In the genomic region with DNA sequence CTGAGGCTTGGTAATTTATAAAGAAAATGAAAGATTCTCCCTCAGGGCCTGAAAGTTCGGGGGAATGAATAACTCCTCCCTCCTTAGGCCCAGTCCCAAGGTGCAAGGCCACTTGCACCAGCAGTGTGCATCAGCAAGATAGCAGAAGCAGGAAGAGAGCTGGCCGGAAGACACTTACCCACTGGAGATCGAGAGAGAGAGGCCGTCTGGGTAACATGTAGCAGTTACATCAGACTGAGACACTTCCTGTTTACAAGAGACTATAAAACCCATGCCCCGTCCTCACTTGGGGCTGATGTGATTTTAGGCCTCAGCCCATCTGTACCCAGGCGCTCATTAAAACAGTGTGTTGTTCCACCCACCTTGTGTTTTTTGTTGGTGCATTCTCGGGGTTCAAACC, we compare ENCODE assay signal across 20 cellular contexts.
DNase-seq lines count a peak whose midpoint lies in the region; ATAC-seq and TF ChIP-seq lines count a peak whose summit lies in the region.
"Had no signal": no experiment of that assay in that cellular context is flagged by ENCODE, and none has a peak within 500 bp of the region (broad histone marks: within the 10 kb centered on the region; RNA-seq: fewer than 3 reads in every experiment).

No MANE protein-coding gene starts in this region.

- no peaks in the 10 kb centered on the region for H3K9me3 ChIP-seq in endodermal cell (ENCODE audit: control insufficient read depth, low read length)
- H3K9me3 ChIP-seq: upper lobe of left lung had no signal

- CTCF ChIA-PET in T-cell (lab: Charles Lee): no interaction called here

- no peaks in the 10 kb centered on the region for H3K27me3 ChIP-seq in endodermal cell (ENCODE audit: control insufficient read depth, insufficient read depth, low read length, poor library complexity, severe bottlenecking)
- H3K27me3 ChIP-seq: cardiac muscle cell, heart right ventricle, upper lobe of left lung had no signal

- no peaks in the 10 kb centered on the region for H3K4me1 ChIP-seq in endodermal cell (ENCODE audit: control insufficient read depth, insufficient read depth, low read length)
- H3K4me1 ChIP-seq: heart right ventricle, upper lobe of left lung had no signal

- H3K9me3 Mint-ChIP-seq in T-cell (no peaks in the 10 kb centered on the region), endodermal cell (peaks cover 5% of the 10 kb centered on the region)
- H3K9me3 Mint-ChIP-seq in effector memory CD8-positive, alpha-beta T cell: peaks cover 0 to 9% of the 10 kb centered on the region in 2 donors

- no peak overlapping the region for H3K4me3 Mint-ChIP-seq in T-cell
- H3K4me3 Mint-ChIP-seq in effector memory CD8-positive, alpha-beta T cell: no peak overlapping the region
- no peak overlapping the region for H3K4me3 Mint-ChIP-seq in endodermal cell

- H3K27ac Mint-ChIP-seq in T-cell (peak overlapping the region; percentile 58 to 87), endodermal cell (no peak overlapping the region)
- peak overlapping the region; percentile 29 to 66 for H3K27ac Mint-ChIP-seq in effector memory CD8-positive, alpha-beta T cell

- H3K9ac ChIP-seq in endodermal cell (ENCODE audit: extremely low read depth, low read length, poor library complexity, severe bottlenecking): no peak overlapping the region

- H3K27ac ChIP-seq in endodermal cell (ENCODE audit: low read depth, low read length): no peak overlapping the region
- H3K27ac ChIP-seq: 22Rv1, cardiac muscle cell, heart right ventricle, upper lobe of left lung had no signal

- H3K4me1 Mint-ChIP-seq in T-cell (peaks cover 6 to 10% (median 6%) of the 10 kb centered on the region in 3 donors), endodermal cell (no peaks in the 10 kb centered on the region)
- peaks cover 4 to 5% of the 10 kb centered on the region in 2 donors for H3K4me1 Mint-ChIP-seq in effector memory CD8-positive, alpha-beta T cell (ENCODE audit: low read depth in 2 of 2)

- H3K36me3 Mint-ChIP-seq in T-cell (no peaks in the 10 kb centered on the region), endodermal cell (ENCODE audit: low read depth) (no peaks in the 10 kb centered on the region)
- H3K36me3 Mint-ChIP-seq in effector memory CD8-positive, alpha-beta T cell (ENCODE audit: insufficient read depth): no peaks in the 10 kb centered on the region

- TF ChIP-seq CTCF in endodermal cell (conservative IDR thresholded peaks at IDR 0.05): no peak

- H3K27me3 Mint-ChIP-seq in T-cell: no peaks in the 10 kb centered on the region
- H3K27me3 Mint-ChIP-seq in effector memory CD8-positive, alpha-beta T cell: no peaks in the 10 kb centered on the region
- no peaks in the 10 kb centered on the region for H3K27me3 Mint-ChIP-seq in endodermal cell (ENCODE audit: insufficient read depth)
- H3K27me3 Mint-ChIP-seq: naive thymus-derived CD4-positive, alpha-beta T cell had no signal

- no peak overlapping the region for H3K4me3 ChIP-seq in endodermal cell (ENCODE audit: low read length)
- H3K4me3 ChIP-seq: cardiac muscle cell, heart right ventricle, upper lobe of left lung had no signal

- 83 to 100% methylated on average over 2 to 7 of the region's 7 CpGs for WGBS in endodermal cell (ENCODE audit: insufficient coverage in 1 of 2, insufficient read length in 1 of 2), 2 experiments

- POLR2A ChIA-PET in T-cell (lab: Charles Lee): no interaction called here

- no peaks in the 10 kb centered on the region for H3K36me3 ChIP-seq in endodermal cell (ENCODE audit: control insufficient read depth, insufficient read depth, low read length)
- H3K36me3 ChIP-seq: cardiac muscle cell, heart right ventricle, upper lobe of left lung had no signal

- DNase-seq in NOMO-1 treated with DMSO at 0.1 percent for 48 hours (lab: John Stamatoyannopoulos, UW; ENCODE audit: unreplicated experiment): peak; percentile 3
- no peak for DNase-seq in NOMO-1 treated with dmso at 0.1 percent for 144 hours (lab: John Stamatoyannopoulos, UW; ENCODE audit: unreplicated experiment)
- DNase-seq in GF-D8 (lab: John Stamatoyannopoulos, UW): peak; percentile 12
- no peak for DNase-seq in T-cell
- DNase-seq in effector memory CD8-positive, alpha-beta T cell: no peak
- DNase-seq in endodermal cell: no peak
- DNase-seq in germinal center (ENCODE audit: low spot score): no peak
- DNase-seq: activated CD4-positive, alpha-beta T cell treated with anti-CD3 and anti-CD28 coated beads, Interleukin-2, amount 50 U/mL, for 48 hours; activated naive CD4-positive, alpha-beta T cell treated with Interleukin-2 at 50 U/mL for 16 hours; anterior cingulate cortex; DMS53; heart right ventricle; NCI-H510A treated with DMSO at 0.1 percent for 48 hours; retina; stimulated activated CD4-positive, alpha-beta T cell treated with anti-CD3 and anti-CD28 coated beads, Interleukin-2, amount 100 ng/mL, for 48 hours; upper lobe of left lung had no signal

- ATAC-seq in T-cell (replicated peaks in 1 of 4) (no peak), HG03280 (IDR thresholded peaks at IDR 0.05; ENCODE audit: unreplicated experiment) (no peak)
- no peak for ATAC-seq in effector memory CD8-positive, alpha-beta T cell (replicated peaks)
- ATAC-seq: heart right ventricle; naive thymus-derived CD4-positive, alpha-beta T cell had no signal

Comparison
In these comparisons a context has a peak if more than half of its experiments do, and no peak if none do; other contexts are left out.
1. DNase-seq: peak in NOMO-1 treated with DMSO at 0.1 percent for 48 hours (single experiment) and GF-D8 (single experiment); none in NOMO-1 treated with dmso at 0.1 percent for 144 hours (single experiment), T-cell (0 of 34), effector memory CD8-positive, alpha-beta T cell (0 of 3), endodermal cell (single experiment) and germinal center (single experiment).